ENCODE assay signal across 1 cellular context in genomic region chr4:6769138-6769983, GRCh38.
TF ChIP-seq lines count a peak whose summit lies in the region.

No MANE protein-coding gene starts in this region.

TF ChIP-seq in GM12878, 131 proteins besides CTCF, POLR2A, EP300 and RAD21:
- TF ChIP-seq TCF12 (IDR thresholded peaks at IDR 0.05; ENCODE audit: low read depth, low read length) = peak; percentile 93
- TF ChIP-seq CBFB (IDR thresholded peaks at IDR 0.05; ENCODE audit: low read depth) = peak; percentile 45; the same call in 1 of the 2 replicates
- TF ChIP-seq IKZF2 (IDR thresholded peaks at IDR 0.05) = peak; percentile 17 to 25; a peak in 2 of 4 replicates
- TF ChIP-seq NBN (IDR thresholded peaks at IDR 0.05) = 0 out of 2 replicates have a peak, but pooled peaks have one; percentile 18
- no peak for TF ChIP-seq RBBP5 (conservative IDR thresholded peaks at IDR 0.05)
- peak; percentile 47 for TF ChIP-seq IKZF1 (conservative IDR thresholded peaks at IDR 0.05)
- no peak for TF ChIP-seq POLR2AphosphoS5 (IDR thresholded peaks at IDR 0.05; ENCODE audit: low read length)
- TF ChIP-seq ZBTB33 (IDR thresholded peaks at IDR 0.05) = no peak
- TF ChIP-seq BMI1 (IDR thresholded peaks at IDR 0.05; ENCODE audit: borderline replicate concordance) = no peak
- TF ChIP-seq BHLHE40 (IDR thresholded peaks at IDR 0.05; ENCODE audit: borderline replicate concordance in 1 of 2, low read depth in 2 of 2, low read length in 1 of 2) = 0 out of 4 replicates have a peak, but pooled peaks of 1 of the 2 experiments have one; percentile 6
- TF ChIP-seq TCF7 (IDR thresholded peaks at IDR 0.05; ENCODE audit: borderline replicate concordance) = no peak
- TF ChIP-seq TCF3 (IDR thresholded peaks at IDR 0.05; ENCODE audit: borderline replicate concordance, insufficient read depth, low read depth, low read length) = peak; percentile 85
- 0 out of 2 replicates have a peak, but pooled peaks have one; percentile 11 for TF ChIP-seq DPF2 (IDR thresholded peaks at IDR 0.05)
- no peak for TF ChIP-seq YBX1 (IDR thresholded peaks at IDR 0.05)
- peak; percentile 58; the same call in 1 of the 2 replicates for TF ChIP-seq EED (IDR thresholded peaks at IDR 0.05; ENCODE audit: low read depth)
- TF ChIP-seq, protein P1, sequence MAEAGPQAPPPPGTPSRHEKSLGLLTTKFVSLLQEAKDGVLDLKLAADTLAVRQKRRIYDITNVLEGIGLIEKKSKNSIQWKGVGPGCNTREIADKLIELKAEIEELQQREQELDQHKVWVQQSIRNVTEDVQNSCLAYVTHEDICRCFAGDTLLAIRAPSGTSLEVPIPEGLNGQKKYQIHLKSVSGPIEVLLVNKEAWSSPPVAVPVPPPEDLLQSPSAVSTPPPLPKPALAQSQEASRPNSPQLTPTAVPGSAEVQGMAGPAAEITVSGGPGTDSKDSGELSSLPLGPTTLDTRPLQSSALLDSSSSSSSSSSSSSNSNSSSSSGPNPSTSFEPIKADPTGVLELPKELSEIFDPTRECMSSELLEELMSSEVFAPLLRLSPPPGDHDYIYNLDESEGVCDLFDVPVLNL (IDR thresholded peaks at IDR 0.05; ENCODE audit: low read depth, low read length) = no peak
- TF ChIP-seq RUNX3 (IDR thresholded peaks at IDR 0.05; ENCODE audit: low read length) = peak; percentile 81
- no peak for TF ChIP-seq MXI1 (IDR thresholded peaks at IDR 0.05; ENCODE audit: low read depth, low read length)
- no peak for TF ChIP-seq HCFC1 (IDR thresholded peaks at IDR 0.05; ENCODE audit: low read length)
- TF ChIP-seq PAX5 (IDR thresholded peaks at IDR 0.05; ENCODE audit: borderline replicate concordance, low read depth, low read length) = no peak
- TF ChIP-seq BCLAF1 (IDR thresholded peaks at IDR 0.05) = no peak
- TF ChIP-seq SP1 (IDR thresholded peaks at IDR 0.05; ENCODE audit: low read depth, low read length) = peak; percentile 30
